In genomic region chr1:27705545-27705944, GRCh38 we compare ENCODE assay signal across 24 cellular contexts. TPM values are rescaled to one million over a fixed set of nuclear protein-coding genes. Genes with fewer than 3 reads are reported as not detected.
DNase-seq lines count a peak whose midpoint lies in the region; ATAC-seq, FAIRE-seq and TF ChIP-seq lines count a peak whose summit lies in the region.
"Had no signal": no experiment of that assay in that cellular context is flagged by ENCODE, and none has a peak within 500 bp of the region (broad histone marks: within the 10 kb centered on the region; RNA-seq: fewer than 3 reads in every experiment).

No MANE protein-coding gene starts in this region.

- H3K9me3 ChIP-seq in HEK293 (ENCODE audit: control insufficient read depth, insufficient read depth, low read depth, low read length) = no peaks in the 10 kb centered on the region
- no peaks in the 10 kb centered on the region for H3K9me3 ChIP-seq in K562 (replicated peaks; ENCODE audit: control insufficient read depth, insufficient read depth, low read depth, low read length)
- H3K9me3 ChIP-seq in right atrium auricular region = no peaks in the 10 kb centered on the region
- H3K9me3 ChIP-seq: BE2C had no signal

- H3K4me3 ChIP-seq in HEK293 (ENCODE audit: low read depth, low read length) (no peak overlapping the region), K562 (no peak overlapping the region), right atrium auricular region (no peak overlapping the region)
- H3K4me3 ChIP-seq: BLaER1, GM12878 had no signal

- DNase-seq in K562 (ENCODE audit: extremely low read depth in 1 of 4, low spot score in 3 of 4) = no peak
- DNase-seq in NCI-H187 (lab: John Stamatoyannopoulos, UW) = no peak
- no peak for DNase-seq in right atrium auricular region (ENCODE audit: low spot score)
- no peak for DNase-seq in left ventricle myocardium superior
- DNase-seq: 8988T; ACHN; BE2C; C1 segment of cervical spinal cord; CD4-positive, alpha-beta memory T cell; CD4-positive, CD25-positive, alpha-beta regulatory T cell; CD8-positive, alpha-beta memory T cell; COR-L47; DMS 273 treated with DMSO at 0.1 percent for 48 hours; DMS153; DMS53; DMS79; DND-41; EL; GDM1 had no signal

- no peak for FAIRE-seq in K562 (lab: Jason Lieb, UNC)
- FAIRE-seq: GM12878, GM12892, GM18507 had no signal

- H3K27me3 ChIP-seq in K562 (ENCODE audit: control insufficient read depth in 2 of 2, insufficient read depth in 2 of 2, low read length in 2 of 2) = no peaks in the 10 kb centered on the region; a peak in 1 of 5 replicates
- no peaks in the 10 kb centered on the region for H3K27me3 ChIP-seq in right atrium auricular region
- H3K27me3 ChIP-seq: BE2C, BLaER1 had no signal

- no peak for TF ChIP-seq EP300 in K562 (IDR thresholded peaks at IDR 0.05; ENCODE audit: low read length)

- no peak for TF ChIP-seq POLR2A in K562 (conservative IDR thresholded peaks at IDR 0.05)

- no TSS peak for BruUV-seq in K562 (replicated peaks; lab: Mats Ljungman, UMichigan)

- H3K36me3 ChIP-seq in HEK293 (ENCODE audit: control insufficient read depth in 2 of 2, insufficient read depth in 1 of 2, low read length in 2 of 2) = no peaks in the 10 kb centered on the region
- H3K36me3 ChIP-seq in K562 (ENCODE audit: control insufficient read depth, insufficient read depth, low read length) = no peaks in the 10 kb centered on the region
- H3K36me3 ChIP-seq in right atrium auricular region = no peaks in the 10 kb centered on the region
- H3K36me3 ChIP-seq: BE2C, BLaER1 had no signal

- CTCF ChIA-PET in HEK293 (lab: Yijun Ruan, JAX) (interaction anchor here (0.5 kb wide), 1 partner anchor 38 kb away, joined by 4 read pairs; no protein-coding TSS in a partner anchor), K562 (lab: Yijun Ruan, JAX; ENCODE audit: low intra/inter-chr PET ratio) (interaction anchor here (0.6 kb wide), 1 partner anchor 10 kb away, joined by 6 read pairs; no protein-coding TSS in a partner anchor)

- H3K79me2 ChIP-seq in K562 (ENCODE audit: control insufficient read depth, insufficient read depth, low read length) = no peaks in the 10 kb centered on the region

- H3K9me1 ChIP-seq in K562 (ENCODE audit: control insufficient read depth, insufficient read depth, low read length) = no peaks in the 10 kb centered on the region

- no peak for ATAC-seq in K562
- ATAC-seq in left ventricle myocardium superior = no peak
- ATAC-seq: GM12878 had no signal

- POLR2A ChIA-PET in HEK293 (lab: Yijun Ruan, JAX) = interaction anchor here (0.6 kb wide), 1 partner anchor 22 kb away, joined by 5 read pairs; no protein-coding TSS in a partner anchor
- POLR2A ChIA-PET in K562 (lab: Yijun Ruan, JAX) = interaction anchor here (0.6 to 1.3 kb wide), 3 partner anchors 9 to 473 kb away, joined by 3 to 5 read pairs (median 4); no protein-coding TSS in a partner anchor

- TF ChIP-seq CTCF in HEK293 (tag by site-specific recombination; IDR thresholded peaks at IDR 0.05) = no peak
- TF ChIP-seq CTCF in K562 (IDR thresholded peaks at IDR 0.05 in 2 of 3, conservative IDR thresholded peaks at IDR 0.05 in 1 of 3; ENCODE audit: insufficient read depth in 2 of 3, low read depth in 1 of 3, low read length in 3 of 3) = no peak
- no peak for TF ChIP-seq CTCF in right atrium auricular region (IDR thresholded peaks at IDR 0.05)

- H4K20me1 ChIP-seq in K562 (replicated peaks; ENCODE audit: control insufficient read depth, insufficient read depth, low read length) = no peaks in the 10 kb centered on the region
- H4K20me1 ChIP-seq: BLaER1 had no signal

- WGBS in K562 (ENCODE audit: insufficient coverage, low coverage, missing lambda C conversion rate) = 19% methylated on average over 2 of the region's 2 CpGs

- in situ Hi-C loops in K562 (cut with MboI) = no loop called here

- intact Hi-C loops in K562 (cut with micrococcal nuclease) = no loop called here
- intact Hi-C loops in left ventricle myocardium superior (cut with micrococcal nuclease) = no loop called here

- H3K4me1 ChIP-seq in HEK293 (ENCODE audit: control insufficient read depth, insufficient read depth, low read length) = no peaks in the 10 kb centered on the region
- H3K4me1 ChIP-seq in K562 (replicated peaks in 1 of 2; ENCODE audit: control insufficient read depth in 2 of 2, insufficient read depth in 2 of 2, low read length in 2 of 2) = no peaks in the 10 kb centered on the region
- no peaks in the 10 kb centered on the region for H3K4me1 ChIP-seq in right atrium auricular region
- H3K4me1 ChIP-seq: BE2C, BLaER1 had no signal

- H3K27ac ChIP-seq in HEK293 (ENCODE audit: extremely low read depth, low read depth, low read length) = no peak overlapping the region
- no peak overlapping the region for H3K27ac ChIP-seq in K562 (ENCODE audit: extremely low read depth, low read depth, low read length)
- H3K27ac ChIP-seq in right atrium auricular region = no peak overlapping the region
- H3K27ac ChIP-seq: BLaER1 had no signal

- no peak overlapping the region for H3K4me2 ChIP-seq in K562 (ENCODE audit: insufficient read depth, low read length)
- H3K4me2 ChIP-seq: BLaER1 had no signal

- H3K9ac ChIP-seq in K562 (ENCODE audit: insufficient read depth in 1 of 2, low read depth in 2 of 2, low read length in 2 of 2) = no peak overlapping the region
- H3K9ac ChIP-seq: BLaER1 had no signal

- no peak for TF ChIP-seq RAD21 in K562 (CRISPR knock-in tag; conservative IDR thresholded peaks at IDR 0.05 in 1 of 2, IDR thresholded peaks at IDR 0.05 in 1 of 2)

- no peak overlapping the region for H2AFZ ChIP-seq in K562 (ENCODE audit: low read depth, low read length)

TF ChIP-seq in HEK293, 187 proteins besides CTCF, POLR2A, EP300 and RAD21 (continues in another document):
- TF ChIP-seq TCF7L2 (IDR thresholded peaks at IDR 0.05; ENCODE audit: borderline replicate concordance, low read depth, low read length) = no peak
- TF ChIP-seq ZNF626 (tag by site-specific recombination; IDR thresholded peaks at IDR 0.05) = no peak

TF ChIP-seq in K562, 482 proteins besides CTCF, POLR2A, EP300 and RAD21 (continues in another document):
- TF ChIP-seq ZBTB9 (CRISPR knock-in tag; IDR thresholded peaks at IDR 0.05) = no peak
- no peak for TF ChIP-seq MEF2D (tag; conservative IDR thresholded peaks at IDR 0.05; ENCODE audit: low read depth)
- peak; percentile 69 for TF ChIP-seq ZNF121 (CRISPR knock-in tag; conservative IDR thresholded peaks at IDR 0.05)

RNA-seq across cellular contexts. Expression of gene FAM76A, which starts 20.2 kb away (rescaled TPM):
- total RNA-seq in K562 (2011; cell fraction: chromatin; rRNA removed; ENCODE audit: low replicate concordance) = 12.3 and 13.2 TPM in 2 replicates
- total RNA-seq in K562 (2011; cell fraction: nucleolus; rRNA removed) = 6.0 and 6.4 TPM in 2 replicates
- 10.6 and 13.1 TPM in 2 replicates for total RNA-seq in K562 (2011; cell fraction: nucleoplasm; rRNA removed)
- 14.3 and 14.6 TPM in 2 replicates for total RNA-seq in K562 (2014; rRNA removed)
- total RNA-seq in K562 (2014; rRNA removed; fragmentation: Illumina TruSeq; extraction: Trizol) = 13.0 and 16.4 TPM in 2 replicates
- total RNA-seq in K562 (2015; rRNA removed; fragmentation: Illumina TruSeq; extraction: Trizol) = 11.9 and 13.1 TPM in 2 replicates
- total RNA-seq in K562 (2021) = 10.8 and 12.4 TPM in 2 replicates
- 9.7 and 11.0 TPM in 2 replicates for polyA plus RNA-seq in K562 (2011; rRNA removed)
- polyA plus RNA-seq in K562 (2011; cell fraction: cytosol; rRNA removed) = 2.8 and 5.7 TPM in 2 replicates
- 8.8 and 11.1 TPM in 2 replicates for polyA plus RNA-seq in K562 (2011; cell fraction: nucleus; rRNA removed)
- 7.7 and 8.6 TPM in 2 replicates for polyA plus RNA-seq in K562 (2012)
- polyA plus RNA-seq in K562 (2014; fragmentation: Illumina TruSeq; extraction: Trizol) = 7.8 and 11.3 TPM in 2 replicates
- polyA plus RNA-seq in K562 (2014; fragmentation: Nextera tagmentation; extraction: Ambion mirVana) = 10 to 100 TPM in 1 of 2 experiments, 1 to 10 TPM in 1; 9.5 to 14.6 TPM
- 11.4 and 13.6 TPM in 2 replicates for polyA plus RNA-seq in K562 (2014; rRNA removed)
- polyA minus RNA-seq in K562 (2011; rRNA and poly(A)+ RNA removed) = 14.6 and 19.8 TPM in 2 replicates
- 2.8 and 12.1 TPM in 2 replicates for polyA minus RNA-seq in K562 (2011; cell fraction: cytosol; rRNA and poly(A)+ RNA removed)
- polyA minus RNA-seq in K562 (2011; cell fraction: nucleus; rRNA and poly(A)+ RNA removed) = 5.1 and 11.2 TPM in 2 replicates
- total RNA-seq in right atrium auricular region = 10 to 100 TPM in 1 of 2 donors, 1 to 10 TPM in 1; 9.8 to 11.3 TPM
- 12.3 TPM for total RNA-seq in left ventricle myocardium superior

RNA-seq across cellular contexts. Expression of gene IFI6, which starts 33.6 kb away (rescaled TPM):
- 0.67 TPM in 1 of 2 replicates, not detected in the other for total RNA-seq in K562 (2011; cell fraction: chromatin; rRNA removed; ENCODE audit: low replicate concordance)
- total RNA-seq in K562 (2011; cell fraction: nucleolus; rRNA removed) = 2.6 and 3.8 TPM in 2 replicates
- total RNA-seq in K562 (2011; cell fraction: nucleoplasm; rRNA removed) = 1.1 and 2.4 TPM in 2 replicates
- total RNA-seq in K562 (2014; rRNA removed) = 4.5 and 4.7 TPM in 2 replicates
- 0.99 and 1.0 TPM in 2 replicates for total RNA-seq in K562 (2014; rRNA removed; fragmentation: Illumina TruSeq; extraction: Trizol)
- 1.6 and 2.2 TPM in 2 replicates for total RNA-seq in K562 (2015; rRNA removed; fragmentation: Illumina TruSeq; extraction: Trizol)
- 3.8 and 5.0 TPM in 2 replicates for total RNA-seq in K562 (2021)
- 2.0 and 2.7 TPM in 2 replicates for polyA plus RNA-seq in K562 (2011; rRNA removed)
- polyA plus RNA-seq in K562 (2011; cell fraction: cytosol; rRNA removed) = 3.4 and 3.9 TPM in 2 replicates
- polyA plus RNA-seq in K562 (2011; cell fraction: nucleus; rRNA removed) = 0.55 and 1.0 TPM in 2 replicates
- 8.1 and 10.3 TPM in 2 replicates for polyA plus RNA-seq in K562 (2012)
- polyA plus RNA-seq in K562 (2014; fragmentation: Illumina TruSeq; extraction: Trizol) = 2.4 and 2.9 TPM in 2 replicates
- under 1 TPM; 0.17 to 0.76 TPM for polyA plus RNA-seq in K562 (2014; fragmentation: Nextera tagmentation; extraction: Ambion mirVana)
- 4.0 and 4.4 TPM in 2 replicates for polyA plus RNA-seq in K562 (2014; rRNA removed)
- polyA minus RNA-seq in K562 (2011; rRNA and poly(A)+ RNA removed) = 0.60 TPM in 1 of 2 replicates, not detected in the other
- 1.4 and 2.8 TPM in 2 replicates for polyA minus RNA-seq in K562 (2011; cell fraction: cytosol; rRNA and poly(A)+ RNA removed)
- polyA minus RNA-seq in K562 (2011; cell fraction: nucleus; rRNA and poly(A)+ RNA removed) = not detected in 2 replicates
- total RNA-seq in right atrium auricular region = 10 to 100 TPM; 40.2 to 43.3 TPM
- 34.5 TPM for total RNA-seq in left ventricle myocardium superior

Comparison
In these comparisons a context has a peak if more than half of its experiments do, and no peak if none do; other contexts are left out.
1. Of the 44 proteins assayed by ChIP-seq in both K562 and HEK293: peak only in K562: none; only in HEK293: none; in both: ZNF121; in neither: 43.